ENCODE assay signal across 14 cellular contexts in the genomic region with DNA sequence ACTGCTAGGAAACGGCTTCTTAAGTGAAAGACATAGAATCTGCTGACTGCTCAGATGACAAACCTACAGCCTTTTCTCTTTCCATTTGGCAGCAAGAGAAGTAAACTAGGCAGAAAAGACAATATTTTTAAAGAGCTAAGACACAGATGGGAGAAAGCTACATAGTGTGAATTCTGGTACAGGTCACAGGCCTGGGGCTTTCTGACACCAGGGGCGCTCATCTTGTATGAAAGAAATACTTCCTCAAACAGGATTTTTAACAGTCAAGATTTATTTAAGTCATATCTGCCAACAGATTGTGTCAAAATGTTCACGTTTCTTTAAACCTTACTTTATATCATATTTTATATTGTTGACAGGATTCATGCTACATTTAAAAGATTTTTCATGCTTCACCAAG.
DNase-seq lines count a peak whose midpoint lies in the region; ATAC-seq, FAIRE-seq and TF ChIP-seq lines count a peak whose summit lies in the region.
"Had no signal": no experiment of that assay in that cellular context is flagged by ENCODE, and none has a peak within 500 bp of the region (broad histone marks: within the 10 kb centered on the region; RNA-seq: fewer than 3 reads in every experiment).

No MANE protein-coding gene starts in this region.

- no peaks in the 10 kb centered on the region for H3K27me3 Mint-ChIP-seq in natural killer cell (ENCODE audit: low read depth in 2 of 2)
- H3K27me3 Mint-ChIP-seq: T-helper 17 cell had no signal

- no peaks in the 10 kb centered on the region for H3K9me3 Mint-ChIP-seq in natural killer cell

- SMC1A ChIA-PET in GM12878 (lab: Charles Lee; ENCODE audit: uncharacterized antibody, unreplicated experiment): interaction anchor here (0.7 to 2.8 kb wide), 22 partner anchors 8 to 103 kb away, joined by 3 to 40 read pairs (median 6); no protein-coding TSS in a partner anchor

- no peak for TF ChIP-seq POLR2A in GM12878 (IDR thresholded peaks at IDR 0.05; ENCODE audit: low read depth, low read length)

- in situ Hi-C loops in GM12878 (cut with MboI): no loop called here

- peaks cover 55% of the 10 kb centered on the region for H3K4me1 ChIP-seq in GM12878 (ENCODE audit: control insufficient read depth, insufficient read depth, low read length)

- peak overlapping the region; percentile 81 for H3K27ac ChIP-seq in GM12878 (ENCODE audit: control insufficient read depth, insufficient read depth)
- H3K27ac ChIP-seq: spleen had no signal

- no peaks in the 10 kb centered on the region for H4K20me1 ChIP-seq in GM12878 (ENCODE audit: control insufficient read depth, insufficient read depth)

- DNase-seq in GM12878 (ENCODE audit: low read depth, low spot score): no peak
- no peak for DNase-seq in sciatic nerve (ENCODE audit: low spot score)
- no peak for DNase-seq in cerebellar nuclear complex (lab: John Stamatoyannopoulos, UW)
- DNase-seq in DMS153 (lab: John Stamatoyannopoulos, UW): no peak
- DNase-seq in activated effector memory CD4-positive, alpha-beta T cell treated with anti-CD3 and anti-CD28 coated beads, Interleukin-2, amount 50 U/mL, for 16 hours: no peak
- DNase-seq in natural killer cell: no peak
- DNase-seq: amniotic stem cell, COR-L47, NCI-H1930, spleen, T-helper 17 cell had no signal

- H3K79me2 ChIP-seq in GM12878 (ENCODE audit: control insufficient read depth, insufficient read depth, low read length): no peaks in the 10 kb centered on the region

- peak; percentile 53 for TF ChIP-seq RAD21 in GM12878 (IDR thresholded peaks at IDR 0.05; ENCODE audit: insufficient read depth, low read depth, low read length)

- 0 out of 4 replicates have a peak, but pooled peaks of 1 of the 2 experiments have one; percentile 35 for TF ChIP-seq EP300 in GM12878 (IDR thresholded peaks at IDR 0.05; ENCODE audit: borderline replicate concordance in 1 of 2, control insufficient read depth in 1 of 2, low read depth in 2 of 2, low read length in 2 of 2)

- TF ChIP-seq CTCF in GM12878 (IDR thresholded peaks at IDR 0.05 in 2 of 3, conservative IDR thresholded peaks at IDR 0.05 in 1 of 3; ENCODE audit: control insufficient read depth in 2 of 3, extremely low read depth in 1 of 3, insufficient read depth in 1 of 3, low read depth in 3 of 3, low read length in 3 of 3) (peak; percentile 41 to 57 (median 51); a peak in 4 of 6 replicates), natural killer cell (IDR thresholded peaks at IDR 0.05) (no peak)

- FAIRE-seq in GM12878 (lab: Jason Lieb, UNC): no peak
- FAIRE-seq: endothelial cell of umbilical vein had no signal

- no peaks in the 10 kb centered on the region; the same call in 2 of the 3 replicates for H3K9me3 ChIP-seq in GM12878 (replicated peaks; ENCODE audit: control insufficient read depth, insufficient read depth, low read length)
- H3K9me3 ChIP-seq: spleen had no signal

- no peak overlapping the region for H3K4me3 ChIP-seq in GM12878
- H3K4me3 ChIP-seq: spleen had no signal

- 90% methylated on average over 3 of the region's 3 CpGs for WGBS in GM12878 (ENCODE audit: insufficient coverage, insufficient replicate concordance, low lambda C conversion rate, missing lambda C conversion rate)

- intact Hi-C loops in GM12878 (cut with micrococcal nuclease; ENCODE audit: unreplicated experiment) (loop anchor here (2.0 to 5.0 kb wide), 2 partner anchors 36 to 60 kb away; no protein-coding TSS in a partner anchor), sciatic nerve (cut with DNase I) (no loop called here), natural killer cell (cut with micrococcal nuclease) (no loop called here)

- H3K4me1 Mint-ChIP-seq in natural killer cell: no peaks in the 10 kb centered on the region

- BruUV-seq in GM12878 (replicated peaks; lab: Mats Ljungman, UMichigan): no TSS peak

- no peaks in the 10 kb centered on the region for H3K36me3 Mint-ChIP-seq in natural killer cell

- H3K9ac ChIP-seq in GM12878 (ENCODE audit: control insufficient read depth, insufficient read depth, low read length): 0 out of 2 replicates have a peak overlapping the region, but pooled peaks have one; percentile 1

- peak overlapping the region; percentile 28 for H3K4me2 ChIP-seq in GM12878 (ENCODE audit: control insufficient read depth, insufficient read depth)

- POLR2A ChIA-PET in GM12878 (lab: Charles Lee): interaction anchor here (1.0 to 2.4 kb wide), 3 partner anchors 25 to 41 kb away, joined by 3 to 14 read pairs (median 4); no protein-coding TSS in a partner anchor

- H3K27me3 ChIP-seq in GM12878 (replicated peaks in 1 of 2; ENCODE audit: control insufficient read depth in 2 of 2, insufficient read depth in 2 of 2, low read length in 1 of 2): no peaks in the 10 kb centered on the region
- H3K27me3 ChIP-seq: spleen had no signal

- CTCF ChIA-PET in GM12878 (lab: Yijun Ruan, JAX): interaction anchor here (0.9 to 3.0 kb wide), 23 partner anchors 10 to 88 kb away, joined by 3 to 16 read pairs (median 6); partner anchors contain the start of gene MIPEP

- H3K27ac Mint-ChIP-seq in natural killer cell: no peak overlapping the region
- H3K27ac Mint-ChIP-seq: T-helper 17 cell had no signal

- peak overlapping the region; percentile 68 for H2AFZ ChIP-seq in GM12878 (ENCODE audit: control insufficient read depth, low read depth, low read length)

- no peak overlapping the region for H3K4me3 Mint-ChIP-seq in natural killer cell
- H3K4me3 Mint-ChIP-seq: T-helper 17 cell had no signal

- RAD21 ChIA-PET in GM12878 (lab: Charles Lee; ENCODE audit: unreplicated experiment): interaction anchor here (0.9 to 3.0 kb wide), 21 partner anchors 15 to 343 kb away, joined by 3 to 26 read pairs (median 4); partner anchors contain the start of gene MIPEP

- peaks cover 0 to 2% of the 10 kb centered on the region in 2 experiments; a peak in 1 of 4 replicates for H3K36me3 ChIP-seq in GM12878 (ENCODE audit: control insufficient read depth in 2 of 2, insufficient read depth in 2 of 2, low read length in 1 of 2)

- ATAC-seq in GM18498 (IDR thresholded peaks at IDR 0.05; ENCODE audit: unreplicated experiment) (peak; percentile 49), HG02885 (IDR thresholded peaks at IDR 0.05; ENCODE audit: poor library complexity, unreplicated experiment) (peak; percentile 37), GM12878 (peak; percentile 76), sciatic nerve (peak; percentile 53), natural killer cell (no peak)
- ATAC-seq: T-helper 17 cell had no signal

TF ChIP-seq in GM12878, 131 proteins besides CTCF, POLR2A, EP300 and RAD21 (continues in another document):
- no peak for TF ChIP-seq BCL11A (IDR thresholded peaks at IDR 0.05; ENCODE audit: low read depth, low read length)
- TF ChIP-seq, protein P1, sequence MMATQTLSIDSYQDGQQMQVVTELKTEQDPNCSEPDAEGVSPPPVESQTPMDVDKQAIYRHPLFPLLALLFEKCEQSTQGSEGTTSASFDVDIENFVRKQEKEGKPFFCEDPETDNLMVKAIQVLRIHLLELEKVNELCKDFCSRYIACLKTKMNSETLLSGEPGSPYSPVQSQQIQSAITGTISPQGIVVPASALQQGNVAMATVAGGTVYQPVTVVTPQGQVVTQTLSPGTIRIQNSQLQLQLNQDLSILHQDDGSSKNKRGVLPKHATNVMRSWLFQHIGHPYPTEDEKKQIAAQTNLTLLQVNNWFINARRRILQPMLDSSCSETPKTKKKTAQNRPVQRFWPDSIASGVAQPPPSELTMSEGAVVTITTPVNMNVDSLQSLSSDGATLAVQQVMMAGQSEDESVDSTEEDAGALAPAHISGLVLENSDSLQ (IDR thresholded peaks at IDR 0.05): no peak
- TF ChIP-seq, protein P2, sequence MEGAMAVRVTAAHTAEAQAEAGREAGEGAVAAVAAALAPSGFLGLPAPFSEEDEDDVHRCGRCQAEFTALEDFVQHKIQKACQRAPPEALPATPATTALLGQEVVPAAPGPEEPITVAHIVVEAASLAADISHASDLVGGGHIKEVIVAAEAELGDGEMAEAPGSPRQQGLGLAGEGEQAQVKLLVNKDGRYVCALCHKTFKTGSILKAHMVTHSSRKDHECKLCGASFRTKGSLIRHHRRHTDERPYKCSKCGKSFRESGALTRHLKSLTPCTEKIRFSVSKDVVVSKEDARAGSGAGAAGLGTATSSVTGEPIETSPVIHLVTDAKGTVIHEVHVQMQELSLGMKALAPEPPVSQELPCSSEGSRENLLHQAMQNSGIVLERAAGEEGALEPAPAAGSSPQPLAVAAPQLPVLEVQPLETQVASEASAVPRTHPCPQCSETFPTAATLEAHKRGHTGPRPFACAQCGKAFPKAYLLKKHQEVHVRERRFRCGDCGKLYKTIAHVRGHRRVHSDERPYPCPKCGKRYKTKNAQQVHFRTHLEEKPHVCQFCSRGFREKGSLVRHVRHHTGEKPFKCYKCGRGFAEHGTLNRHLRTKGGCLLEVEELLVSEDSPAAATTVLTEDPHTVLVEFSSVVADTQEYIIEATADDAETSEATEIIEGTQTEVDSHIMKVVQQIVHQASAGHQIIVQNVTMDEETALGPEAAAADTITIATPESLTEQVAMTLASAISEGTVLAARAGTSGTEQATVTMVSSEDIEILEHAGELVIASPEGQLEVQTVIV (IDR thresholded peaks at IDR 0.05; ENCODE audit: borderline replicate concordance, partially characterized antibody): no peak
- TF ChIP-seq ZNF274 (IDR thresholded peaks at IDR 0.05; ENCODE audit: insufficient read depth, insufficient read length): no peak
- TF ChIP-seq SREBF2 (IDR thresholded peaks at IDR 0.05; ENCODE audit: low read length): no peak
- no peak for TF ChIP-seq GABPA (IDR thresholded peaks at IDR 0.05; ENCODE audit: low read depth)
- TF ChIP-seq HCFC1 (IDR thresholded peaks at IDR 0.05; ENCODE audit: low read length): no peak
- TF ChIP-seq YBX1 (IDR thresholded peaks at IDR 0.05): no peak
- TF ChIP-seq BCLAF1 (IDR thresholded peaks at IDR 0.05): no peak
- TF ChIP-seq DPF2 (IDR thresholded peaks at IDR 0.05): no peak

Comparison
In these comparisons a context has a peak if more than half of its experiments do, and no peak if none do; other contexts are left out.
1. ATAC-seq: peak in GM18498 (single experiment), HG02885 (single experiment), GM12878 (single experiment) and sciatic nerve (single experiment); none in natural killer cell (0 of 3).